24 cellular contexts compared by ENCODE assay signal in the genomic region with DNA sequence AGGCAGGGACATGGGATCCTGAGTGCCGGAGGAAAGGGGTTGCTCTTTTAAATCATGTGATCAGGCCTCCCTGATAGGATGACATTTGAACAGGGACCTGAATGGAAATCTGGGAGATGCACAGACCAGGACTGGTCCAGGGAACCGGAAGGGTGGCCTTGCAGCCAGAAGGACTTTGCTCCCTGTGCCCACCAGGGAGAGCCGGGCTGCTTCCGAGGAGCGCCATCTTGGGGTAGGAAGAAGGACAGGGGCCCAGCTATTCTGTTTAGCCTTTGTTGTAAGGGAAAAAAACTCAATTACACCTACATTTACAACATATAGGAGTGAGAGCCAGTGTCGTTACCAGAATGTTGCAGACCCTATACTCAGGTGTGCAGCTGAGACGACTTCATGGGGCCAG. TPM values are rescaled to one million over a fixed set of nuclear protein-coding genes. Genes with fewer than 3 reads are reported as not detected.
A peak's percentile ranks its signal among the peaks of the same experiment; 100 is the strongest.
DNase-seq lines count a peak whose midpoint lies in the region; ATAC-seq, FAIRE-seq and TF ChIP-seq lines count a peak whose summit lies in the region.
"Had no signal": no experiment of that assay in that cellular context is flagged by ENCODE, and none has a peak within 500 bp of the region (broad histone marks: within the 10 kb centered on the region; RNA-seq: fewer than 3 reads in every experiment).

No MANE protein-coding gene starts in this region.

- TF ChIP-seq CTCF in RWPE1 (conservative IDR thresholded peaks at IDR 0.05; ENCODE audit: low read depth) = no peak

- CTCF ChIA-PET in RWPE1 (lab: Yijun Ruan, JAX) = no interaction called here

- POLR2A ChIA-PET in RWPE1 (lab: Yijun Ruan, JAX; ENCODE audit: low non-redundant PET) = no interaction called here

- no peak overlapping the region for H3K27ac ChIP-seq in RWPE1
- H3K27ac ChIP-seq: BLaER1 treated with 17β-estradiol and CSF1 and Interleukin-3, amounts not matched to agents 10 nM and 100 nM; neutrophil; right lobe of liver; SJSA1; thyroid gland had no signal

- ATAC-seq in left lobe of liver = no peak
- ATAC-seq: activated CD8-positive, alpha-beta T cell treated with anti-CD3 and anti-CD28 coated beads for 36 hours; GM12878; right lobe of liver had no signal

- in situ Hi-C loops in SK-MEL-5 (cut with HindIII; ENCODE audit: low pct_unique_long_range_greater_than_20kb, low sequenced_read_pairs) (no loop called here), KBM-7 (cut with MboI; ENCODE audit: low pct_unique_long_range_greater_than_20kb, low sequenced_read_pairs) (no loop called here)

- peak; percentile 48 for TF ChIP-seq RAD21 in Ishikawa (IDR thresholded peaks at IDR 0.05; ENCODE audit: low read depth)

- FAIRE-seq in HTR-8/SVneo (lab: Jason Lieb, UNC) = no peak
- FAIRE-seq: astrocyte, GM12878, TTC549 had no signal

- no peak for TF ChIP-seq EP300 in Ishikawa (IDR thresholded peaks at IDR 0.05; ENCODE audit: borderline replicate concordance)

- peak; percentile 82 for DNase-seq in DMS79 treated with DMSO at 0.1 percent for 48 hours (lab: John Stamatoyannopoulos, UW)
- DNase-seq in SK-MEL-5 (ENCODE audit: low read depth, low spot score) = peak; percentile 31
- peak; percentile 8 for DNase-seq in left lobe of liver (ENCODE audit: low spot score)
- DNase-seq in RWPE1 (ENCODE audit: low spot score) = no peak
- DNase-seq in HTR-8/SVneo (ENCODE audit: insufficient read length, low spot score) = no peak
- DNase-seq in 8988T = no peak
- no peak for DNase-seq in KBM-7
- DNase-seq: activated CD8-positive, alpha-beta T cell treated with anti-CD3 and anti-CD28 coated beads for 36 hours; activated gamma-delta T cell; dermis blood vessel endothelial cell; EL; NCI-H187; stimulated activated CD4-positive, alpha-beta T cell treated with anti-CD3 and anti-CD28 coated beads, Interleukin-4, amount 100 ng/mL, for 1 hour; thyroid gland had no signal

TF ChIP-seq in Ishikawa, 13 proteins besides CTCF, POLR2A, EP300 and RAD21:
- TF ChIP-seq NFIC (IDR thresholded peaks at IDR 0.05) (no peak), EGR1 (IDR thresholded peaks at IDR 0.05) (no peak), ZBTB7A (IDR thresholded peaks at IDR 0.05; ENCODE audit: low read depth) (no peak), TCF12 (IDR thresholded peaks at IDR 0.05; ENCODE audit: low read depth) (no peak), CREB1 (IDR thresholded peaks at IDR 0.05; ENCODE audit: low read depth) (no peak), TAF1 (IDR thresholded peaks at IDR 0.05; ENCODE audit: low read depth) (no peak), YY1 (IDR thresholded peaks at IDR 0.05; ENCODE audit: low read depth) (no peak), CEBPB (IDR thresholded peaks at IDR 0.05) (no peak), TEAD4 (IDR thresholded peaks at IDR 0.05) (no peak), FOXM1 (IDR thresholded peaks at IDR 0.05; ENCODE audit: borderline replicate concordance, low read depth) (no peak)
- TF ChIP-seq, protein P1, sequence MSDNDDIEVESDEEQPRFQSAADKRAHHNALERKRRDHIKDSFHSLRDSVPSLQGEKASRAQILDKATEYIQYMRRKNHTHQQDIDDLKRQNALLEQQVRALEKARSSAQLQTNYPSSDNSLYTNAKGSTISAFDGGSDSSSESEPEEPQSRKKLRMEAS (IDR thresholded peaks at IDR 0.05) = no peak
- TF ChIP-seq, protein P2, sequence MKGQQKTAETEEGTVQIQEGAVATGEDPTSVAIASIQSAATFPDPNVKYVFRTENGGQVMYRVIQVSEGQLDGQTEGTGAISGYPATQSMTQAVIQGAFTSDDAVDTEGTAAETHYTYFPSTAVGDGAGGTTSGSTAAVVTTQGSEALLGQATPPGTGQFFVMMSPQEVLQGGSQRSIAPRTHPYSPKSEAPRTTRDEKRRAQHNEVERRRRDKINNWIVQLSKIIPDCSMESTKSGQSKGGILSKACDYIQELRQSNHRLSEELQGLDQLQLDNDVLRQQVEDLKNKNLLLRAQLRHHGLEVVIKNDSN (IDR thresholded peaks at IDR 0.05) = no peak
- TF ChIP-seq, protein P3, sequence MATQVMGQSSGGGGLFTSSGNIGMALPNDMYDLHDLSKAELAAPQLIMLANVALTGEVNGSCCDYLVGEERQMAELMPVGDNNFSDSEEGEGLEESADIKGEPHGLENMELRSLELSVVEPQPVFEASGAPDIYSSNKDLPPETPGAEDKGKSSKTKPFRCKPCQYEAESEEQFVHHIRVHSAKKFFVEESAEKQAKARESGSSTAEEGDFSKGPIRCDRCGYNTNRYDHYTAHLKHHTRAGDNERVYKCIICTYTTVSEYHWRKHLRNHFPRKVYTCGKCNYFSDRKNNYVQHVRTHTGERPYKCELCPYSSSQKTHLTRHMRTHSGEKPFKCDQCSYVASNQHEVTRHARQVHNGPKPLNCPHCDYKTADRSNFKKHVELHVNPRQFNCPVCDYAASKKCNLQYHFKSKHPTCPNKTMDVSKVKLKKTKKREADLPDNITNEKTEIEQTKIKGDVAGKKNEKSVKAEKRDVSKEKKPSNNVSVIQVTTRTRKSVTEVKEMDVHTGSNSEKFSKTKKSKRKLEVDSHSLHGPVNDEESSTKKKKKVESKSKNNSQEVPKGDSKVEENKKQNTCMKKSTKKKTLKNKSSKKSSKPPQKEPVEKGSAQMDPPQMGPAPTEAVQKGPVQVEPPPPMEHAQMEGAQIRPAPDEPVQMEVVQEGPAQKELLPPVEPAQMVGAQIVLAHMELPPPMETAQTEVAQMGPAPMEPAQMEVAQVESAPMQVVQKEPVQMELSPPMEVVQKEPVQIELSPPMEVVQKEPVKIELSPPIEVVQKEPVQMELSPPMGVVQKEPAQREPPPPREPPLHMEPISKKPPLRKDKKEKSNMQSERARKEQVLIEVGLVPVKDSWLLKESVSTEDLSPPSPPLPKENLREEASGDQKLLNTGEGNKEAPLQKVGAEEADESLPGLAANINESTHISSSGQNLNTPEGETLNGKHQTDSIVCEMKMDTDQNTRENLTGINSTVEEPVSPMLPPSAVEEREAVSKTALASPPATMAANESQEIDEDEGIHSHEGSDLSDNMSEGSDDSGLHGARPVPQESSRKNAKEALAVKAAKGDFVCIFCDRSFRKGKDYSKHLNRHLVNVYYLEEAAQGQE (IDR thresholded peaks at IDR 0.05; ENCODE audit: low read depth) = no peak

RNA-seq across cellular contexts. Expression of a gene that starts 5.5 kb away (rescaled TPM):
- total RNA-seq in SK-MEL-5 (2014; rRNA removed; shearing (Covaris generic)) = not detected in 2 replicates
- polyA plus RNA-seq in SK-MEL-5 (2015; cell fraction: cytosol; rRNA removed) = not detected in 2 replicates
- not detected in 2 replicates for polyA plus RNA-seq in SK-MEL-5 (2015; cell fraction: nucleus; rRNA removed)
- 8.7 TPM for total RNA-seq in left lobe of liver
- total RNA-seq: activated CD8-positive, alpha-beta T cell treated with anti-CD3 and anti-CD28 coated beads for 36 hours; fibroblast of lung; GM12878; lung microvascular endothelial cell; SJSA1 had no signal
- polyA plus RNA-seq: fibroblast of lung, GM12878 had no signal

Comparison
In these comparisons a context has a peak if more than half of its experiments do, and no peak if none do; other contexts are left out.
1. DNase-seq: peak in DMS79 treated with DMSO at 0.1 percent for 48 hours (single experiment), SK-MEL-5 (single experiment) and left lobe of liver (single experiment); none in RWPE1 (single experiment), HTR-8/SVneo (single experiment), 8988T (single experiment) and KBM-7 (single experiment).